ENCODE assay signal across 10 cellular contexts in genomic region chr9:92535940-92536850, GRCh38. TPM values are rescaled to one million over a fixed set of nuclear protein-coding genes. Genes with fewer than 3 reads are reported as not detected.
A peak's percentile ranks its signal among the peaks of the same experiment; 100 is the strongest.
DNase-seq lines count a peak whose midpoint lies in the region; ATAC-seq and TF ChIP-seq lines count a peak whose summit lies in the region.
"Had no signal": no experiment of that assay in that cellular context is flagged by ENCODE, and none has a peak within 500 bp of the region (broad histone marks: within the 10 kb centered on the region; RNA-seq: fewer than 3 reads in every experiment).

ECM2 (minus strand) TSS chr9:92535990; CDS start chr9:92522866, 13,124 bp downstream.

- peak within 1 kb of the TSS; percentile 25 to 66 (median 54) for H3K9ac ChIP-seq in BLaER1 treated with 17β-estradiol and CSF1 and Interleukin-3, amounts not matched to agents 10 nM and 100 nM

- H3K36me3 ChIP-seq in BLaER1 treated with 17β-estradiol and CSF1 and Interleukin-3, amounts not matched to agents 10 nM and 100 nM, result peaks cover 0 to 6% (median 0%) of the 10 kb centered on the region in 11 experiments; a peak in 4 of 22 replicates
- H3K36me3 ChIP-seq in adrenal gland (replicated peaks in 1 of 2) (no peaks in the 10 kb centered on the region), left ventricle myocardium inferior (no peaks in the 10 kb centered on the region)

- WGBS in adrenal gland, 4 donors, result 69 to 78% (median 71%) methylated on average over 7 of the region's 7 CpGs

- H3K9me3 ChIP-seq in BLaER1 treated with 17β-estradiol and CSF1 and Interleukin-3, amounts not matched to agents 10 nM and 100 nM (replicated peaks in 1 of 11), result peaks cover 9 to 21% (median 16%) of the 10 kb centered on the region in 11 experiments; a peak in 17 of 22 replicates
- H3K9me3 ChIP-seq in adrenal gland (replicated peaks in 1 of 3) (peaks cover 0 to under 1% (median 0%) of the 10 kb centered on the region in 3 donors), left ventricle myocardium inferior (replicated peaks) (peaks cover 17% of the 10 kb centered on the region)

- TF ChIP-seq POLR2A in adrenal gland (IDR thresholded peaks at IDR 0.05), result no peak

- intact Hi-C loops in adrenal gland (cut with DNase I) (no loop called here), left ventricle myocardium inferior (cut with micrococcal nuclease) (no loop called here)

- H3K4me3 ChIP-seq in BLaER1 treated with 17β-estradiol and CSF1 and Interleukin-3, amounts not matched to agents 10 nM and 100 nM, result peak within 1 kb of the TSS in 6 of 10 experiments; percentile 2 to 45 (median 30); a peak in 10 of 20 replicates
- H3K4me3 ChIP-seq in adrenal gland (peak within 1 kb of the TSS in 1 of 4 donors; percentile 37), left ventricle myocardium inferior (peak within 1 kb of the TSS; percentile 51)

- peak within 1 kb of the TSS in 10 of 11 experiments; percentile 33 to 75 (median 60); a peak in 20 of 22 replicates for H3K27ac ChIP-seq in BLaER1 treated with 17β-estradiol and CSF1 and Interleukin-3, amounts not matched to agents 10 nM and 100 nM
- H3K27ac ChIP-seq in adrenal gland, result peak within 1 kb of the TSS in 4 of 5 donors; percentile 1 to 51 (median 31)
- peak within 1 kb of the TSS; percentile 72 for H3K27ac ChIP-seq in left ventricle myocardium inferior (replicated peaks)

- peaks cover 14 to 50% (median 16%) of the 10 kb centered on the region in 10 experiments for H3K4me1 ChIP-seq in BLaER1 treated with 17β-estradiol and CSF1 and Interleukin-3, amounts not matched to agents 10 nM and 100 nM
- H3K4me1 ChIP-seq in adrenal gland (replicated peaks in 1 of 2) (peaks cover 0 to 8% of the 10 kb centered on the region in 2 donors), left ventricle myocardium inferior (peaks cover 8% of the 10 kb centered on the region)

- no peaks in the 10 kb centered on the region for H3K27me3 ChIP-seq in BLaER1 treated with 17β-estradiol and CSF1 and Interleukin-3, amounts not matched to agents 10 nM and 100 nM
- H3K27me3 ChIP-seq in adrenal gland (no peaks in the 10 kb centered on the region), left ventricle myocardium inferior (ENCODE audit: low read depth) (no peaks in the 10 kb centered on the region)

- ATAC-seq in stimulated activated naive CD8-positive, alpha-beta T cell treated with anti-CD3 and anti-CD28 coated beads, Interleukin-15, Interleukin-2, amounts not matched to agents 100 U/mL and 50 U/mL, for 24 hours, result no peak
- ATAC-seq in HG03135 (IDR thresholded peaks at IDR 0.05; ENCODE audit: unreplicated experiment), result no peak

- peak within 1 kb of the TSS; percentile 56 to 86 (median 77); a peak in 21 of 22 replicates for H3K4me2 ChIP-seq in BLaER1 treated with 17β-estradiol and CSF1 and Interleukin-3, amounts not matched to agents 10 nM and 100 nM

- no peaks in the 10 kb centered on the region for H4K20me1 ChIP-seq in BLaER1 treated with 17β-estradiol and CSF1 and Interleukin-3, amounts not matched to agents 10 nM and 100 nM

- DNase-seq in adrenal gland, result no peak
- no peak for DNase-seq in left ventricle myocardium inferior
- peak; percentile 6 for DNase-seq in putamen (ENCODE audit: low spot score)
- DNase-seq in stimulated activated naive CD8-positive, alpha-beta T cell treated with anti-CD3 and anti-CD28 coated beads, Interleukin-15, Interleukin-2, amounts not matched to agents 100 U/mL and 50 U/mL, for 24 hours, result no peak
- no peak for DNase-seq in NCI-H774 (lab: John Stamatoyannopoulos, UW)
- no peak for DNase-seq in NK-92 (lab: John Stamatoyannopoulos, UW; ENCODE audit: unreplicated experiment)
- DNase-seq: hypothalamus, KG1 had no signal

- TF ChIP-seq CTCF in adrenal gland (IDR thresholded peaks at IDR 0.05) (no peak), left ventricle myocardium inferior (IDR thresholded peaks at IDR 0.05; ENCODE audit: borderline replicate concordance) (no peak)

RNA-seq across cellular contexts. Expression of gene ECM2, which starts in this region (rescaled TPM):
- total RNA-seq in adrenal gland (10 to 100 TPM in 5 of 8 donors, 1 to 10 TPM in 3; 3.9 to 22.0 (median 12.3) TPM), left ventricle myocardium inferior (7.2 TPM)
- 1 to 10 TPM; 5.1 to 7.8 (median 7.2) TPM for polyA plus RNA-seq in adrenal gland
